Comparison of ENCODE assay signal across 9 cellular contexts in genomic region chr15:98799991-98800390, GRCh38.
DNase-seq lines count a peak whose midpoint lies in the region; ATAC-seq and TF ChIP-seq lines count a peak whose summit lies in the region.
"Had no signal": no experiment of that assay in that cellular context is flagged by ENCODE, and none has a peak within 500 bp of the region (broad histone marks: within the 10 kb centered on the region; RNA-seq: fewer than 3 reads in every experiment).

No MANE protein-coding gene starts in this region.

- CTCF ChIA-PET in Caco-2 (lab: Charles Lee) = interaction anchor here (1.0 to 1.2 kb wide), 2 partner anchors 51 to 82 kb away, joined by 3 to 4 read pairs; no protein-coding TSS in a partner anchor
- CTCF ChIA-PET in CD8-positive, alpha-beta memory T cell (lab: Charles Lee) = no interaction called here

- H3K27me3 Mint-ChIP-seq in Caco-2 (ENCODE audit: insufficient read depth, unreplicated experiment) (no peaks in the 10 kb centered on the region), osteocyte (ENCODE audit: unreplicated experiment) (no peaks in the 10 kb centered on the region)
- peaks cover 0 to 4% of the 10 kb centered on the region in 2 donors for H3K27me3 Mint-ChIP-seq in CD8-positive, alpha-beta memory T cell

- intact Hi-C loops in Caco-2 (cut with micrococcal nuclease; ENCODE audit: unreplicated experiment) = loop anchor here (5.0 kb wide), 1 partner anchor 102 kb away; no protein-coding TSS in a partner anchor

- POLR2A ChIA-PET in Caco-2 (lab: Charles Lee) = no interaction called here
- POLR2A ChIA-PET in CD8-positive, alpha-beta memory T cell (lab: Charles Lee) = no interaction called here

- no peak overlapping the region for H3K4me3 ChIP-seq in Caco-2 (ENCODE audit: low read depth, low read length)
- no peak overlapping the region for H3K4me3 ChIP-seq in SJSA1
- peak overlapping the region; percentile 8 for H3K4me3 ChIP-seq in fibroblast of pulmonary artery (replicated peaks; ENCODE audit: low read depth, low read length)
- H3K4me3 ChIP-seq in CD8-positive, alpha-beta memory T cell (ENCODE audit: low read length) = no peak overlapping the region

- BruUV-seq in Caco-2 (replicated peaks; lab: Mats Ljungman, UMichigan) = no TSS peak

- peak overlapping the region; percentile 48 for H3K27ac ChIP-seq in SJSA1
- no peak overlapping the region for H3K27ac ChIP-seq in CD8-positive, alpha-beta memory T cell (ENCODE audit: low read depth, low read length)

- TF ChIP-seq CTCF in Caco-2 (IDR thresholded peaks at IDR 0.05; ENCODE audit: insufficient read depth in 1 of 2, low read depth in 1 of 2, low read length in 1 of 2, severe bottlenecking in 1 of 2, unreplicated experiment in 1 of 2) (no peak), fibroblast of pulmonary artery (IDR thresholded peaks at IDR 0.05; ENCODE audit: low read length, missing control alignments) (no peak), osteocyte (IDR thresholded peaks at IDR 0.05) (no peak)

- H3K9me3 ChIP-seq in Caco-2 (no peaks in the 10 kb centered on the region), SJSA1 (replicated peaks) (no peaks in the 10 kb centered on the region)
- H3K9me3 ChIP-seq in CD8-positive, alpha-beta memory T cell (ENCODE audit: low read length) = no peaks in the 10 kb centered on the region

- H3K4me1 ChIP-seq in Caco-2 = peaks cover 25% of the 10 kb centered on the region
- H3K4me1 ChIP-seq in SJSA1 (replicated peaks) = peaks cover 49% of the 10 kb centered on the region
- peaks cover 31% of the 10 kb centered on the region for H3K4me1 ChIP-seq in CD8-positive, alpha-beta memory T cell (ENCODE audit: insufficient read depth, low read length)

- H3K4me1 Mint-ChIP-seq in Caco-2 (ENCODE audit: low read depth, unreplicated experiment) (peaks cover 28% of the 10 kb centered on the region), osteocyte (ENCODE audit: unreplicated experiment) (peaks cover 79% of the 10 kb centered on the region)
- peaks cover 8 to 15% (median 13%) of the 10 kb centered on the region in 3 donors for H3K4me1 Mint-ChIP-seq in CD8-positive, alpha-beta memory T cell

- H3K36me3 ChIP-seq in Caco-2 (ENCODE audit: control insufficient read depth, insufficient read depth, low read length) (no peaks in the 10 kb centered on the region), SJSA1 (no peaks in the 10 kb centered on the region)
- no peaks in the 10 kb centered on the region for H3K36me3 ChIP-seq in CD8-positive, alpha-beta memory T cell (ENCODE audit: insufficient read depth, low read length)

- no peaks in the 10 kb centered on the region for H3K27me3 ChIP-seq in Caco-2 (replicated peaks; ENCODE audit: control insufficient read depth, insufficient read depth, low read length)
- H3K27me3 ChIP-seq in SJSA1 (replicated peaks) = no peaks in the 10 kb centered on the region
- no peaks in the 10 kb centered on the region for H3K27me3 ChIP-seq in CD8-positive, alpha-beta memory T cell (ENCODE audit: insufficient read depth, low read length, poor library complexity, severe bottlenecking)

- H3K4me3 Mint-ChIP-seq in Caco-2 (ENCODE audit: unreplicated experiment) (peak overlapping the region; percentile 68), osteocyte (ENCODE audit: unreplicated experiment) (peak overlapping the region; percentile 65)
- no peak overlapping the region for H3K4me3 Mint-ChIP-seq in CD8-positive, alpha-beta memory T cell

- H3K9me3 Mint-ChIP-seq in Caco-2 (ENCODE audit: unreplicated experiment) (no peaks in the 10 kb centered on the region), osteocyte (ENCODE audit: unreplicated experiment) (no peaks in the 10 kb centered on the region)
- H3K9me3 Mint-ChIP-seq in CD8-positive, alpha-beta memory T cell = no peaks in the 10 kb centered on the region

- DNase-seq in Caco-2 (no peak), SJSA1 (ENCODE audit: low read depth in 1 of 2, low spot score in 2 of 2) (no peak), fibroblast of pulmonary artery (ENCODE audit: low read depth) (peak; percentile 11), osteocyte (ENCODE audit: extremely low spot score, unreplicated experiment) (no peak), NCI-H1694 treated with DMSO at 0.1 percent for 48 hours (lab: John Stamatoyannopoulos, UW) (no peak), HUDEP-2 (lab: John Stamatoyannopoulos, UW; ENCODE audit: unreplicated experiment in 76 of 76) (no peak)
- no peak for DNase-seq in CD8-positive, alpha-beta memory T cell
- DNase-seq: stimulated activated CD4-positive, alpha-beta T cell treated with anti-CD3 and anti-CD28 coated beads, Interleukin-2, amount 100 ng/mL, for 24 hours had no signal

- H3K27ac Mint-ChIP-seq in Caco-2 (ENCODE audit: unreplicated experiment) (peak overlapping the region; percentile 80), osteocyte (ENCODE audit: unreplicated experiment) (peak overlapping the region; percentile 91)
- H3K27ac Mint-ChIP-seq in CD8-positive, alpha-beta memory T cell = peak overlapping the region in 1 of 8 donors; percentile 12

- peaks cover 6% of the 10 kb centered on the region for H3K36me3 Mint-ChIP-seq in Caco-2 (ENCODE audit: insufficient read depth, unreplicated experiment)
- peaks cover 2% of the 10 kb centered on the region for H3K36me3 Mint-ChIP-seq in osteocyte (ENCODE audit: unreplicated experiment)
- no peaks in the 10 kb centered on the region for H3K36me3 Mint-ChIP-seq in CD8-positive, alpha-beta memory T cell

- ATAC-seq in HG03354 (IDR thresholded peaks at IDR 0.05; ENCODE audit: poor library complexity, severe bottlenecking, unreplicated experiment) = no peak

Comparison
In these comparisons a context has a peak if more than half of its experiments do, and no peak if none do; other contexts are left out.
1. H3K4me3 Mint-ChIP-seq: peak in Caco-2 (single experiment) and osteocyte (single experiment); none in CD8-positive, alpha-beta memory T cell (0 of 7).